In the genomic region with DNA sequence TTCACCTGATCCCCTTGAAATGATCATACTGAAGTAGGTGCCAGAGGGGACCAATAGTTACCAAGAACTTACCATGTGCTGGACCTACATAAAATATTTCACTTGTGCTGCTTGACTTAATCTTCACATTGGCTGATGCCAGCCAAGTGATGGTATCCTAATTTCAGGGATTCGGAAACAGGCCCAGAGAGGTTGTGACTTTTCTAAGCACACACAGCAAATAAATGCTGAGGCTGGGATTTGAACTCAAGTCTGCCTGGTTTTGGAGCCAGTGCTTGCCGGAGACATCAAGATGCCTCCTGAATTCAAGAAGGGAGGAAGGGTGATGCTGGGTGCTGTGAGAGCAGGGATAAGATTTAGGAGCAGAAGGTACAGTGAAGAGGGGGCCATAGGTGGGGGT, we compare ENCODE assay signal across 8 cellular contexts.
"Had no signal": no experiment of that assay in that cellular context is flagged by ENCODE, and none has a peak within 500 bp of the region (broad histone marks: within the 10 kb centered on the region; RNA-seq: fewer than 3 reads in every experiment).

No MANE protein-coding gene starts in this region.

- H3K4me3 ChIP-seq: GM12878 had no signal

- DNase-seq: GDM1, GF-D8 had no signal

- FAIRE-seq: G401.6, GM12878, GM12891, GM12892, GM18507, GM19239 had no signal

- ATAC-seq: GM12878 had no signal
